In the genomic region with DNA sequence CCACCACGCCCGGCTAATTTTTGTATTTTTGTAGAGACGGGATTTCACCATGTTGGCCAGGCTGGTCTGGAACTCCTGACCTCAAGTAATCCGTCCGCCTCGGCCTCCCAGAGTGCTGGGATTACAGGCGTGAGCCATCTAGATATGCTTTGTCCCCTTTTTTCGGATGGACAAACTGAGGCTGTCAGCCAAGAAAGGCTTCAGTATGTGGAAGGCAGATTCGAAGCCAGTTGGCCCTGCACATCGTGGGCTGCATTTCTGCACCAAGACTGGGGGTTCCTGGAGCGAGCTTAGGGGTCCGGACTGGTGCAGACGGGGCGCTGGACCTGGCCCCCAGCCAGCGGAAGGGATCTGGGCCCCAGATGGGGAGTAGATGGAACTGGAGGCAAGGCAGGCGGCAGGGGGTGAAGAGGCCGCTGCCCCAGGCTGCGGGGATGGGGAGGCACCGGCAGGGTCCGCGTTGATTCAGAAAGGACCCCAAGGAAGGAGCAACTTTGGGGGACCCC, we compare ENCODE assay signal across 8 cellular contexts. TPM values are rescaled to one million over a fixed set of nuclear protein-coding genes. Genes with fewer than 3 reads are reported as not detected.
A peak's percentile ranks its signal among the peaks of the same experiment; 100 is the strongest.
DNase-seq lines count a peak whose midpoint lies in the region; ATAC-seq and TF ChIP-seq lines count a peak whose summit lies in the region.

No MANE protein-coding gene starts in this region.

- H3K36me3 ChIP-seq in KMS-11 (ENCODE audit: insufficient read depth) (no peaks in the 10 kb centered on the region), endodermal cell (ENCODE audit: control insufficient read depth, insufficient read depth, low read length) (no peaks in the 10 kb centered on the region), trophoblast cell (ENCODE audit: control insufficient read depth in 1 of 2, insufficient read depth in 2 of 2, low read length in 2 of 2) (no peaks in the 10 kb centered on the region)

- no peaks in the 10 kb centered on the region for H3K36me3 Mint-ChIP-seq in endodermal cell (ENCODE audit: low read depth)

- H4K8ac ChIP-seq in trophoblast cell (ENCODE audit: low read depth, low read length) = peak overlapping the region; percentile 98

- DNase-seq in endodermal cell (no peak), trophoblast cell (no peak), RKO (ENCODE audit: low spot score) (no peak), 8988T (no peak), HuH-7.5 (ENCODE audit: low spot score) (no peak)

- peak overlapping the region; percentile 94 for H3K18ac ChIP-seq in trophoblast cell (ENCODE audit: low read length)

- no peak overlapping the region for H3K27ac Mint-ChIP-seq in endodermal cell

- H2AK5ac ChIP-seq in trophoblast cell (ENCODE audit: low read length) = peak overlapping the region; percentile 99

- peak overlapping the region; percentile 93 for H3K4ac ChIP-seq in trophoblast cell (ENCODE audit: low read depth, low read length)

- H3K27me3 Mint-ChIP-seq in endodermal cell (ENCODE audit: insufficient read depth) = no peaks in the 10 kb centered on the region

- H3K4me1 ChIP-seq in KMS-11 (ENCODE audit: low read depth, poor library complexity, severe bottlenecking) (peaks cover 30% of the 10 kb centered on the region), endodermal cell (ENCODE audit: control insufficient read depth, insufficient read depth, low read length) (peaks cover 4% of the 10 kb centered on the region), trophoblast cell (ENCODE audit: control insufficient read depth in 1 of 2, insufficient read depth in 2 of 2, low read length in 2 of 2) (peaks cover 44 to 46% of the 10 kb centered on the region in 2 experiments)

- H2AFZ ChIP-seq in KMS-11 (ENCODE audit: low read depth) (peak overlapping the region; percentile 84; the same call in 1 of the 2 replicates), trophoblast cell (ENCODE audit: insufficient read depth, low read length, poor library complexity) (peak overlapping the region; percentile 82)

- peak overlapping the region; percentile 97 for H2BK5ac ChIP-seq in trophoblast cell (ENCODE audit: low read depth, low read length, poor library complexity)

- H3K79me1 ChIP-seq in trophoblast cell (ENCODE audit: low read length) = peaks cover 58% of the 10 kb centered on the region

- peak overlapping the region; percentile 98 for H4K91ac ChIP-seq in trophoblast cell (ENCODE audit: low read depth, low read length)

- H3K27me3 ChIP-seq in KMS-11 (ENCODE audit: insufficient read depth, low read depth) (no peaks in the 10 kb centered on the region), endodermal cell (ENCODE audit: control insufficient read depth, insufficient read depth, low read length, poor library complexity, severe bottlenecking) (no peaks in the 10 kb centered on the region), trophoblast cell (ENCODE audit: insufficient read depth, low read length) (no peaks in the 10 kb centered on the region)

- H3K14ac ChIP-seq in trophoblast cell (ENCODE audit: low read length) = peak overlapping the region; percentile 96

- WGBS in endodermal cell (ENCODE audit: insufficient coverage in 1 of 2, insufficient read length in 1 of 2), 2 experiments = 59 to 74% methylated on average over 14 to 21 of the region's 21 CpGs
- no CpG with 5 or more reads among the region's 21 CpGs for WGBS in trophoblast cell (ENCODE audit: extremely low coverage, insufficient coverage, insufficient read length)

- peak overlapping the region; percentile 88 for H4K12ac ChIP-seq in trophoblast cell (ENCODE audit: low read depth, low read length)

- H2BK120ac ChIP-seq in trophoblast cell (ENCODE audit: insufficient read depth, low read length, poor library complexity) = peak overlapping the region; percentile 97

- no peak overlapping the region for H3K9ac ChIP-seq in KMS-11
- H3K9ac ChIP-seq in endodermal cell (ENCODE audit: extremely low read depth, low read length, poor library complexity, severe bottlenecking) = peak overlapping the region; percentile 93
- peak overlapping the region; percentile 36 for H3K9ac ChIP-seq in trophoblast cell (ENCODE audit: low read length)

- H4K20me1 ChIP-seq in KMS-11 (ENCODE audit: insufficient read depth) = no peaks in the 10 kb centered on the region

- ATAC-seq in GM18502 (IDR thresholded peaks at IDR 0.05; ENCODE audit: poor library complexity, unreplicated experiment) = peak; percentile 16
- no peak for ATAC-seq in HG03196 (IDR thresholded peaks at IDR 0.05; ENCODE audit: unreplicated experiment)

- TF ChIP-seq CTCF in KMS-11 (conservative IDR thresholded peaks at IDR 0.05; ENCODE audit: low read depth, low read length) = no peak
- no peak for TF ChIP-seq CTCF in endodermal cell (conservative IDR thresholded peaks at IDR 0.05)

- H3K79me2 ChIP-seq in KMS-11 (ENCODE audit: insufficient read depth, low read depth) = no peaks in the 10 kb centered on the region
- peaks cover 16% of the 10 kb centered on the region for H3K79me2 ChIP-seq in trophoblast cell (ENCODE audit: control insufficient read depth, insufficient read depth, low read length, poor library complexity)

- H3K9me3 ChIP-seq in endodermal cell (ENCODE audit: control insufficient read depth, low read length) (no peaks in the 10 kb centered on the region), trophoblast cell (ENCODE audit: insufficient read depth, low read depth, low read length) (peaks cover 7% of the 10 kb centered on the region)

- peaks cover 18% of the 10 kb centered on the region for H3K4me1 Mint-ChIP-seq in endodermal cell

- H3K27ac ChIP-seq in KMS-11 (no peak overlapping the region), endodermal cell (ENCODE audit: low read depth, low read length) (no peak overlapping the region), trophoblast cell (ENCODE audit: low read depth, low read length) (peak overlapping the region; percentile 99)

- peak overlapping the region; percentile 99 for H2BK12ac ChIP-seq in trophoblast cell (ENCODE audit: low read length)

- H3K4me2 ChIP-seq in KMS-11 = peak overlapping the region; percentile 94; the same call in 1 of the 2 replicates
- peak overlapping the region; percentile 86 for H3K4me2 ChIP-seq in trophoblast cell (ENCODE audit: low read length)

- H3K4me3 Mint-ChIP-seq in endodermal cell = peak overlapping the region; percentile 77

- no peaks in the 10 kb centered on the region for H3K9me3 Mint-ChIP-seq in endodermal cell

- H3K4me3 ChIP-seq in KMS-11 (IDR thresholded peaks at IDR 0.05; ENCODE audit: insufficient read depth, low read depth, low read length) (no peak overlapping the region), endodermal cell (ENCODE audit: low read length) (peak overlapping the region; percentile 90), trophoblast cell (ENCODE audit: low read depth, low read length) (no peak overlapping the region)

- H3K23ac ChIP-seq in trophoblast cell (ENCODE audit: low read length) = no peak overlapping the region

RNA-seq across cellular contexts. Expression of a gene that starts 9.7 kb away (rescaled TPM):
- total RNA-seq in endodermal cell = 100 to 1,000 TPM; 112 to 148 TPM
- 255 TPM for polyA plus RNA-seq in endodermal cell (2013, experiment 1 of 2)
- polyA plus RNA-seq in endodermal cell (2013, experiment 2 of 2) = 262 TPM
- 224 and 256 TPM in 2 replicates for polyA plus RNA-seq in trophoblast cell (2013)

RNA-seq across cellular contexts. Expression of a gene that starts 16.8 kb away (rescaled TPM):
- total RNA-seq in endodermal cell = 1 to 10 TPM; 2.4 to 3.3 TPM
- 3.2 TPM for polyA plus RNA-seq in endodermal cell (2013, experiment 1 of 2)
- 2.7 TPM for polyA plus RNA-seq in endodermal cell (2013, experiment 2 of 2)
- polyA plus RNA-seq in trophoblast cell (2013) = 1.7 and 1.8 TPM in 2 replicates

RNA-seq across cellular contexts. Expression of a gene that starts 31.8 kb away (rescaled TPM):
- total RNA-seq in endodermal cell = 100 to 1,000 TPM; 252 to 276 TPM
- polyA plus RNA-seq in endodermal cell (2013, experiment 1 of 2) = 273 TPM
- 240 TPM for polyA plus RNA-seq in endodermal cell (2013, experiment 2 of 2)
- 216 and 223 TPM in 2 replicates for polyA plus RNA-seq in trophoblast cell (2013)

RNA-seq across cellular contexts. Expression of a gene that starts 49.3 kb away (rescaled TPM):
- total RNA-seq in endodermal cell = 1 to 10 TPM; 7.7 to 9.0 TPM
- polyA plus RNA-seq in endodermal cell (2013, experiment 1 of 2) = 56.3 TPM
- 66.8 TPM for polyA plus RNA-seq in endodermal cell (2013, experiment 2 of 2)
- polyA plus RNA-seq in trophoblast cell (2013) = 46.5 and 56.5 TPM in 2 replicates
